8 cellular contexts compared by ENCODE assay signal in genomic region chr4:119629142-119629471, GRCh38. TPM values are rescaled to one million over a fixed set of nuclear protein-coding genes. Genes with fewer than 3 reads are reported as not detected.
DNase-seq lines count a peak whose midpoint lies in the region; ATAC-seq and TF ChIP-seq lines count a peak whose summit lies in the region.

No MANE protein-coding gene starts in this region.

- no peaks in the 10 kb centered on the region for H3K4me1 ChIP-seq in right cardiac atrium (ENCODE audit: control insufficient read depth, insufficient read depth, low read length)

- peak overlapping the region; percentile 71 for H3K27ac Mint-ChIP-seq in WTC11
- H3K27ac Mint-ChIP-seq in stimulated activated memory B cell treated with anti-CD40 and anti-IgM and Interleukin-4, amounts not matched to agents 10 μg/mL and 1 μg/mL and 100 μg/mL, for 72 hours: peak overlapping the region; percentile 33

- no peaks in the 10 kb centered on the region for H3K27me3 ChIP-seq in right cardiac atrium (ENCODE audit: control insufficient read depth, insufficient read depth)

- TF ChIP-seq CTCF in WTC11 (IDR thresholded peaks at IDR 0.05): no peak

- peaks cover 30% of the 10 kb centered on the region for H3K4me1 Mint-ChIP-seq in WTC11
- H3K4me1 Mint-ChIP-seq in stimulated activated memory B cell treated with anti-CD40 and anti-IgM and Interleukin-4, amounts not matched to agents 10 μg/mL and 1 μg/mL and 100 μg/mL, for 72 hours: peaks cover 29% of the 10 kb centered on the region

- 3% methylated on average over 12 of the region's 12 CpGs for WGBS in right cardiac atrium

- peak overlapping the region; percentile 61 for H3K4me3 ChIP-seq in right cardiac atrium (ENCODE audit: low read length)

- H3K27me3 Mint-ChIP-seq in WTC11 (ENCODE audit: low read depth): no peaks in the 10 kb centered on the region; the same call in 1 of the 2 replicates
- peaks cover 11% of the 10 kb centered on the region for H3K27me3 Mint-ChIP-seq in stimulated activated memory B cell treated with anti-CD40 and anti-IgM and Interleukin-4, amounts not matched to agents 10 μg/mL and 1 μg/mL and 100 μg/mL, for 72 hours

- H3K27ac ChIP-seq in right cardiac atrium (ENCODE audit: low read length): peak overlapping the region; percentile 27

- H3K9me3 Mint-ChIP-seq in WTC11: no peaks in the 10 kb centered on the region
- H3K9me3 Mint-ChIP-seq in stimulated activated memory B cell treated with anti-CD40 and anti-IgM and Interleukin-4, amounts not matched to agents 10 μg/mL and 1 μg/mL and 100 μg/mL, for 72 hours: no peaks in the 10 kb centered on the region

- no peaks in the 10 kb centered on the region for H3K9me3 ChIP-seq in right cardiac atrium (ENCODE audit: control insufficient read depth, low read length)

- H3K4me3 Mint-ChIP-seq in WTC11: peak overlapping the region; percentile 84
- H3K4me3 Mint-ChIP-seq in stimulated activated memory B cell treated with anti-CD40 and anti-IgM and Interleukin-4, amounts not matched to agents 10 μg/mL and 1 μg/mL and 100 μg/mL, for 72 hours: peak overlapping the region; percentile 84

- no peaks in the 10 kb centered on the region for H3K36me3 Mint-ChIP-seq in WTC11
- no peaks in the 10 kb centered on the region for H3K36me3 Mint-ChIP-seq in stimulated activated memory B cell treated with anti-CD40 and anti-IgM and Interleukin-4, amounts not matched to agents 10 μg/mL and 1 μg/mL and 100 μg/mL, for 72 hours

- CTCF ChIA-PET in WTC11 (lab: Charles Lee): interaction anchor here (0.6 to 2.7 kb wide), 45 partner anchors 12 to 428 kb away, joined by 3 to 45 read pairs (median 4); a partner anchor contains a TSS

- intact Hi-C loops in right cardiac atrium (cut with DNase I): loop anchor here (1.0 to 10.0 kb wide), 4 partner anchors 74 to 423 kb away; no protein-coding TSS in a partner anchor

- POLR2A ChIA-PET in WTC11 (lab: Charles Lee): interaction anchor here (0.6 to 1.4 kb wide), 4 partner anchors 13 to 437 kb away, joined by 3 to 5 read pairs (median 4); partner anchors contain the start of gene MAD2L1

- ATAC-seq in HG02943 (IDR thresholded peaks at IDR 0.05; ENCODE audit: low read depth, unreplicated experiment) (peak; percentile 34), WTC11 (no peak), right cardiac atrium (peak; percentile 57 to 64)
- ATAC-seq in stimulated activated memory B cell treated with anti-CD40 and anti-IgM and Interleukin-4, amounts not matched to agents 10 μg/mL and 1 μg/mL and 100 μg/mL, for 72 hours: peak; percentile 14

- DNase-seq in NCI-H1092 treated with DMSO at 0.1 percent for 48 hours (lab: John Stamatoyannopoulos, UW): peak; percentile 79
- no peak for DNase-seq in NCI-H1092 (lab: John Stamatoyannopoulos, UW)
- no peak for DNase-seq in WTC11 (ENCODE audit: low spot score)
- DNase-seq in right cardiac atrium: no peak
- DNase-seq in hypothalamus (lab: John Stamatoyannopoulos, UW): no peak
- DNase-seq in NK-92 treated with Interleukin-12 subunit alpha and Interleukin-12 subunit beta, amount 100 ng/mL, for 24 hours (lab: John Stamatoyannopoulos, UW): no peak

TF ChIP-seq in WTC11, 78 proteins besides CTCF, POLR2A, EP300 and RAD21:
- TF ChIP-seq FOXJ3 (CRISPR knock-in tag; IDR thresholded peaks at IDR 0.05; ENCODE audit: borderline replicate concordance): no peak
- TF ChIP-seq, protein P1, sequence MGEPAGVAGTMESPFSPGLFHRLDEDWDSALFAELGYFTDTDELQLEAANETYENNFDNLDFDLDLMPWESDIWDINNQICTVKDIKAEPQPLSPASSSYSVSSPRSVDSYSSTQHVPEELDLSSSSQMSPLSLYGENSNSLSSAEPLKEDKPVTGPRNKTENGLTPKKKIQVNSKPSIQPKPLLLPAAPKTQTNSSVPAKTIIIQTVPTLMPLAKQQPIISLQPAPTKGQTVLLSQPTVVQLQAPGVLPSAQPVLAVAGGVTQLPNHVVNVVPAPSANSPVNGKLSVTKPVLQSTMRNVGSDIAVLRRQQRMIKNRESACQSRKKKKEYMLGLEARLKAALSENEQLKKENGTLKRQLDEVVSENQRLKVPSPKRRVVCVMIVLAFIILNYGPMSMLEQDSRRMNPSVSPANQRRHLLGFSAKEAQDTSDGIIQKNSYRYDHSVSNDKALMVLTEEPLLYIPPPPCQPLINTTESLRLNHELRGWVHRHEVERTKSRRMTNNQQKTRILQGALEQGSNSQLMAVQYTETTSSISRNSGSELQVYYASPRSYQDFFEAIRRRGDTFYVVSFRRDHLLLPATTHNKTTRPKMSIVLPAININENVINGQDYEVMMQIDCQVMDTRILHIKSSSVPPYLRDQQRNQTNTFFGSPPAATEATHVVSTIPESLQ (CRISPR knock-in tag; IDR thresholded peaks at IDR 0.05): no peak
- TF ChIP-seq CREM (CRISPR knock-in tag; IDR thresholded peaks at IDR 0.05): no peak
- no peak for TF ChIP-seq GTF2I (CRISPR knock-in tag; conservative IDR thresholded peaks at IDR 0.05)
- TF ChIP-seq OVOL2 (CRISPR knock-in tag; IDR thresholded peaks at IDR 0.05; ENCODE audit: borderline replicate concordance): no peak
- TF ChIP-seq EMX1 (CRISPR knock-in tag; IDR thresholded peaks at IDR 0.05): no peak
- TF ChIP-seq MYBL2 (CRISPR knock-in tag; IDR thresholded peaks at IDR 0.05): no peak
- TF ChIP-seq TEAD4 (CRISPR knock-in tag; IDR thresholded peaks at IDR 0.05): no peak
- TF ChIP-seq, protein P2, sequence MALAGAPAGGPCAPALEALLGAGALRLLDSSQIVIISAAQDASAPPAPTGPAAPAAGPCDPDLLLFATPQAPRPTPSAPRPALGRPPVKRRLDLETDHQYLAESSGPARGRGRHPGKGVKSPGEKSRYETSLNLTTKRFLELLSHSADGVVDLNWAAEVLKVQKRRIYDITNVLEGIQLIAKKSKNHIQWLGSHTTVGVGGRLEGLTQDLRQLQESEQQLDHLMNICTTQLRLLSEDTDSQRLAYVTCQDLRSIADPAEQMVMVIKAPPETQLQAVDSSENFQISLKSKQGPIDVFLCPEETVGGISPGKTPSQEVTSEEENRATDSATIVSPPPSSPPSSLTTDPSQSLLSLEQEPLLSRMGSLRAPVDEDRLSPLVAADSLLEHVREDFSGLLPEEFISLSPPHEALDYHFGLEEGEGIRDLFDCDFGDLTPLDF (CRISPR knock-in tag; IDR thresholded peaks at IDR 0.05): no peak
- TF ChIP-seq SMAD4 (CRISPR knock-in tag; IDR thresholded peaks at IDR 0.05): no peak
- no peak for TF ChIP-seq ZNF396 (CRISPR knock-in tag; IDR thresholded peaks at IDR 0.05; ENCODE audit: borderline replicate concordance)
- TF ChIP-seq, protein P3, sequence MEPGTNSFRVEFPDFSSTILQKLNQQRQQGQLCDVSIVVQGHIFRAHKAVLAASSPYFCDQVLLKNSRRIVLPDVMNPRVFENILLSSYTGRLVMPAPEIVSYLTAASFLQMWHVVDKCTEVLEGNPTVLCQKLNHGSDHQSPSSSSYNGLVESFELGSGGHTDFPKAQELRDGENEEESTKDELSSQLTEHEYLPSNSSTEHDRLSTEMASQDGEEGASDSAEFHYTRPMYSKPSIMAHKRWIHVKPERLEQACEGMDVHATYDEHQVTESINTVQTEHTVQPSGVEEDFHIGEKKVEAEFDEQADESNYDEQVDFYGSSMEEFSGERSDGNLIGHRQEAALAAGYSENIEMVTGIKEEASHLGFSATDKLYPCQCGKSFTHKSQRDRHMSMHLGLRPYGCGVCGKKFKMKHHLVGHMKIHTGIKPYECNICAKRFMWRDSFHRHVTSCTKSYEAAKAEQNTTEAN (CRISPR knock-in tag; IDR thresholded peaks at IDR 0.05): no peak
- no peak for TF ChIP-seq ZNF263 (CRISPR knock-in tag; IDR thresholded peaks at IDR 0.05; ENCODE audit: low read depth)

RNA-seq across cellular contexts. Expression of gene PDE5A, which starts 0.5 kb away (rescaled TPM):
- 25.6 to 26.4 TPM (median 26.4 TPM) in 3 replicates for total RNA-seq in WTC11 (2021)
- 10 to 100 TPM in 2 of 4 donors, 1 to 10 TPM in 2; 7.1 to 11.8 (median 10.2) TPM for total RNA-seq in right cardiac atrium
- polyA plus RNA-seq in right cardiac atrium: 2.8 TPM
